ENCODE assay signal across 1 cellular context in the genomic region with DNA sequence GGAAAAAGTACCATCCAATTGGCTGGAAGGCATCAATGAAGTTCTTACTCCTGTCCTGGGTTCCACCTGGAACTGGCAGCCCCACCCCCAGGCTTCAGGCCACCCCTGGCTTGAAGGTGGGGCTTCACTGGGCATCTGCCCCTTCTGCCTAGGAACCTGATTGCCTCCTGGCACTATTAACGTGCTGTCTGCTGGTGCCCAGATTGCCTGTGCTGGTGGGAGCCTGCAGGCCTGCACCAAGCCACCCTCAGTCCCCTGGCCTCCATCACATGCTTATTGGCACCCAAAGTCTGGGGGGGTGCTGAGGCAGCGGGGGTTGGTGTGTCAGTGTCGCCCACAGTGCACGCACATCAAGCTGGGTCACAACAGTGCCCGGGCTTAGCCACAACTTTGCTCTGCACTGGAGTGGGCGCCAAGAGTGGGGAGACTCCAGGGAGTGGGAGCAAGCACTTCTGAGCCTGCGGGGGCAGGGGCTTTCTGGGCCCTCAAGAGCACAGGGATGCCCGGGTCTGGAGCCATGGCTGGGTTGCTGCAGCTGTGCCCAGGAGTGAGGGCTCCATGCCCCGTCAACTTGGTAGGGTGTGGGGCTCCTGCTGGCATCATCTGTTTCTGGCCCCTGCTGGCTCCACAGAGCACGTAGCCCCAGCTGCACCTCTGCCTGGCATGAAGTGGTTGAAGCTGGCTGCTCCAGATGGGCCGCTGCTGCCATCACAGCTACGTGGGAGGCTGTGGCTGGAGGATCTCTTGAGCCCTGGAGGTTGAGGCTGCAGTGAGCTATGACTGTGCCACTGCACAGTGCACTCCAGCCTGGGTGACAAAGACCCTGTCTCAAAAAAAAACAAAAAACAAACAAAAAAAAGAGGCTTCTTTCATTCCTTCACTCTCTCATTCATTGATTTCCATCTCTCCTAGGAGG.
TF ChIP-seq lines count a peak whose summit lies in the region.

No MANE protein-coding gene starts in this region.

TF ChIP-seq in HEK293, 187 proteins besides CTCF, POLR2A, EP300 and RAD21 (continued from another document):
- TF ChIP-seq ZNF391 (tag by site-specific recombination; IDR thresholded peaks at IDR 0.05; ENCODE audit: borderline replicate concordance, low read depth) (no peak), PRDM2 (tag by site-specific recombination; IDR thresholded peaks at IDR 0.05; ENCODE audit: borderline replicate concordance) (no peak), ZNF416 (tag by site-specific recombination; IDR thresholded peaks at IDR 0.05) (no peak), ZNF510 (tag by site-specific recombination; IDR thresholded peaks at IDR 0.05; ENCODE audit: insufficient replicate concordance) (no peak), ZNF324 (tag by site-specific recombination; IDR thresholded peaks at IDR 0.05) (no peak), PRDM6 (tag by site-specific recombination; IDR thresholded peaks at IDR 0.05) (no peak), ZNF843 (tag by site-specific recombination; IDR thresholded peaks at IDR 0.05) (no peak), ZNF521 (tag by site-specific recombination; IDR thresholded peaks at IDR 0.05) (no peak), ZFHX2 (tag by site-specific recombination; conservative IDR thresholded peaks at IDR 0.05) (0 out of 2 replicates have a peak, but pooled peaks have one; percentile 35), GLIS2 (tag by site-specific recombination; IDR thresholded peaks at IDR 0.05) (no peak), ZFP3 (tag by site-specific recombination; IDR thresholded peaks at IDR 0.05; ENCODE audit: low read depth) (no peak), ZNF335 (tag by site-specific recombination; conservative IDR thresholded peaks at IDR 0.05) (peak; percentile 95), ZNF544 (tag by site-specific recombination; IDR thresholded peaks at IDR 0.05) (no peak), ZNF837 (tag by site-specific recombination; IDR thresholded peaks at IDR 0.05) (no peak)
- TF ChIP-seq, protein P1, sequence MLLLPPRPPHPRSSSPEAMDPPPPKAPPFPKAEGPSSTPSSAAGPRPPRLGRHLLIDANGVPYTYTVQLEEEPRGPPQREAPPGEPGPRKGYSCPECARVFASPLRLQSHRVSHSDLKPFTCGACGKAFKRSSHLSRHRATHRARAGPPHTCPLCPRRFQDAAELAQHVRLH (tag by site-specific recombination; IDR thresholded peaks at IDR 0.05): no peak
- TF ChIP-seq, protein P2, sequence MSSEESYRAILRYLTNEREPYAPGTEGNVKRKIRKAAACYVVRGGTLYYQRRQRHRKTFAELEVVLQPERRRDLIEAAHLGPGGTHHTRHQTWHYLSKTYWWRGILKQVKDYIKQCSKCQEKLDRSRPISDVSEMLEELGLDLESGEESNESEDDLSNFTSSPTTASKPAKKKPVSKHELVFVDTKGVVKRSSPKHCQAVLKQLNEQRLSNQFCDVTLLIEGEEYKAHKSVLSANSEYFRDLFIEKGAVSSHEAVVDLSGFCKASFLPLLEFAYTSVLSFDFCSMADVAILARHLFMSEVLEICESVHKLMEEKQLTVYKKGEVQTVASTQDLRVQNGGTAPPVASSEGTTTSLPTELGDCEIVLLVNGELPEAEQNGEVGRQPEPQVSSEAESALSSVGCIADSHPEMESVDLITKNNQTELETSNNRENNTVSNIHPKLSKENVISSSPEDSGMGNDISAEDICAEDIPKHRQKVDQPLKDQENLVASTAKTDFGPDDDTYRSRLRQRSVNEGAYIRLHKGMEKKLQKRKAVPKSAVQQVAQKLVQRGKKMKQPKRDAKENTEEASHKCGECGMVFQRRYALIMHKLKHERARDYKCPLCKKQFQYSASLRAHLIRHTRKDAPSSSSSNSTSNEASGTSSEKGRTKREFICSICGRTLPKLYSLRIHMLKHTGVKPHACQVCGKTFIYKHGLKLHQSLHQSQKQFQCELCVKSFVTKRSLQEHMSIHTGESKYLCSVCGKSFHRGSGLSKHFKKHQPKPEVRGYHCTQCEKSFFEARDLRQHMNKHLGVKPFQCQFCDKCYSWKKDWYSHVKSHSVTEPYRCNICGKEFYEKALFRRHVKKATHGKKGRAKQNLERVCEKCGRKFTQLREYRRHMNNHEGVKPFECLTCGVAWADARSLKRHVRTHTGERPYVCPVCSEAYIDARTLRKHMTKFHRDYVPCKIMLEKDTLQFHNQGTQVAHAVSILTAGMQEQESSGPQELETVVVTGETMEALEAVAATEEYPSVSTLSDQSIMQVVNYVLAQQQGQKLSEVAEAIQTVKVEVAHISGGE (tag by site-specific recombination; conservative IDR thresholded peaks at IDR 0.05; ENCODE audit: low read depth): no peak
